Comparison of ENCODE assay signal across 8 cellular contexts in genomic region chr12:111775205-111776193, GRCh38. TPM values are rescaled to one million over a fixed set of nuclear protein-coding genes. Genes with fewer than 3 reads are reported as not detected.
DNase-seq lines count a peak whose midpoint lies in the region; ATAC-seq lines count a peak whose summit lies in the region.

No MANE protein-coding gene starts in this region.

- no peak for DNase-seq in CD8-positive, alpha-beta memory T cell
- DNase-seq in NAMALWA (ENCODE audit: low spot score) (peak; percentile 82), astrocyte of the hippocampus (ENCODE audit: low read depth, low spot score) (peak; percentile 59), inferior parietal cortex (ENCODE audit: extremely low spot score) (peak; percentile 59), smooth muscle cell of the brain vasculature (ENCODE audit: low read depth, low spot score) (peak; percentile 74)

- H3K27me3 ChIP-seq in CD8-positive, alpha-beta memory T cell (ENCODE audit: insufficient read depth, low read length, poor library complexity, severe bottlenecking): no peaks in the 10 kb centered on the region

- H3K27me3 Mint-ChIP-seq in CD8-positive, alpha-beta memory T cell: peaks cover 2 to 28% of the 10 kb centered on the region in 2 donors

- no peaks in the 10 kb centered on the region for H3K4me1 Mint-ChIP-seq in CD8-positive, alpha-beta memory T cell

- no peaks in the 10 kb centered on the region for H3K36me3 ChIP-seq in CD8-positive, alpha-beta memory T cell (ENCODE audit: insufficient read depth, low read length)

- no peak overlapping the region for H3K4me3 ChIP-seq in CD8-positive, alpha-beta memory T cell (ENCODE audit: low read length)

- no peaks in the 10 kb centered on the region for H3K36me3 Mint-ChIP-seq in CD8-positive, alpha-beta memory T cell

- no peaks in the 10 kb centered on the region for H3K9me3 Mint-ChIP-seq in CD8-positive, alpha-beta memory T cell

- peak overlapping the region; percentile 75 for H3K27ac ChIP-seq in CD8-positive, alpha-beta memory T cell (ENCODE audit: low read depth, low read length)

- CTCF ChIA-PET in CD8-positive, alpha-beta memory T cell (lab: Charles Lee): no interaction called here

- H3K27ac Mint-ChIP-seq in CD8-positive, alpha-beta memory T cell: peak overlapping the region in 1 of 8 donors; percentile 47

- POLR2A ChIA-PET in CD8-positive, alpha-beta memory T cell (lab: Charles Lee): no interaction called here

- ATAC-seq in GM21576 (IDR thresholded peaks at IDR 0.05; ENCODE audit: unreplicated experiment) (peak; percentile 77), GM18861 (IDR thresholded peaks at IDR 0.05; ENCODE audit: unreplicated experiment) (no peak), HG03097 (IDR thresholded peaks at IDR 0.05; ENCODE audit: low FRiP score, unreplicated experiment) (no peak)

- no peaks in the 10 kb centered on the region for H3K4me1 ChIP-seq in CD8-positive, alpha-beta memory T cell (ENCODE audit: insufficient read depth, low read length)

- H3K9me3 ChIP-seq in CD8-positive, alpha-beta memory T cell (ENCODE audit: low read length): no peaks in the 10 kb centered on the region

- H3K4me3 Mint-ChIP-seq in CD8-positive, alpha-beta memory T cell: no peak overlapping the region

RNA-seq across cellular contexts. Expression of gene ALDH2, which starts 8.8 kb away (rescaled TPM):
- 1 to 10 TPM; 1.2 to 1.4 TPM for total RNA-seq in CD8-positive, alpha-beta memory T cell
- polyA plus RNA-seq in CD8-positive, alpha-beta memory T cell: 0.45 TPM

Comparison
In these comparisons a context has a peak if more than half of its experiments do, and no peak if none do; other contexts are left out.
1. DNase-seq: peak in NAMALWA (single experiment), astrocyte of the hippocampus (single experiment), inferior parietal cortex (single experiment) and smooth muscle cell of the brain vasculature (single experiment); none in CD8-positive, alpha-beta memory T cell (0 of 5).